ENCODE assay signal across 18 cellular contexts in the genomic region with DNA sequence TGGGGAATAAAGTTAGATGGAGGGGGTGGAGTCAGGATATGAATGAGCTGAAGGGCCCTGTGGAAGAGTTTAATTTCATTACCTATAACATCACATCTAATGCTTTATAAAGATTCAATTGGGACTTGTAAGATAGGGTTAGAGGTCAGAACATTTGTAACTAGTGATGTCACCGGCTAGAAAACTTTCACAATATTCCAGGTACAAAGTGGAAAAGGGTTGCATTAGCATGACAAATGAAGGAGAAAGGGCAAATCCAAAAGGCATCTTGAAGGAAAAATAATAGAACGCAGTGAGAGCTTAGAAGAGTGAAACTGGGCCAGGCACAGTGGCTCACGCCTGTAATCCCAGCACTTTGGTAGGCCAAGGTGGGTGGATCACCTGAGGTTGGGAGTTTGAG.
"Had no signal": no experiment of that assay in that cellular context is flagged by ENCODE, and none has a peak within 500 bp of the region (broad histone marks: within the 10 kb centered on the region; RNA-seq: fewer than 3 reads in every experiment).

No MANE protein-coding gene starts in this region.

- H3K27me3 ChIP-seq: ascending aorta, breast epithelium, hepatocyte, upper lobe of left lung had no signal

- H3K4me3 ChIP-seq: ascending aorta, breast epithelium, hepatocyte, lung, upper lobe of left lung had no signal

- H3K27me3 Mint-ChIP-seq: activated B cell treated with CpG ODN at 0.5 μM for 24 hours; activated CD4-positive, alpha-beta T cell treated with anti-CD3 and anti-CD28 coated beads, Interleukin-2, amount 10 ng/mL, durations not matched to agents 24 days and 14 days; activated CD8-positive, alpha-beta T cell treated with anti-CD3 and anti-CD28 coated beads for 36 hours; activated naive CD4-positive, alpha-beta T cell treated with anti-CD3 and anti-CD28 coated beads, Interleukin-2, amount 10 ng/mL, durations not matched to agents 7 days and 5 days; stimulated activated naive CD8-positive, alpha-beta T cell treated with anti-CD3 and anti-CD28 coated beads, Interleukin-15, Interleukin-2, amounts not matched to agents 100 ng/mL and 50 ng/mL, for 24 hours; T-cell had no signal

- DNase-seq: activated B cell treated with CpG ODN at 0.5 μM for 24 hours; activated CD4-positive, alpha-beta T cell treated with anti-CD3 and anti-CD28 coated beads, Interleukin-2, amount 10 ng/mL, durations not matched to agents 24 days and 14 days; activated CD8-positive, alpha-beta T cell treated with anti-CD3 and anti-CD28 coated beads for 36 hours; activated naive CD4-positive, alpha-beta T cell treated with anti-CD3 and anti-CD28 coated beads, Interleukin-2, amount 10 ng/mL, durations not matched to agents 7 days and 5 days; activated T-cell treated with anti-CD3 and anti-CD28 coated beads, Interleukin-2, amount 50 U/mL, for 1 hour; cerebellar nuclear complex; effector CD4-positive, alpha-beta T cell; retina; T-cell; T-helper 9 cell; upper lobe of left lung had no signal

- H3K27ac Mint-ChIP-seq: activated B cell treated with CpG ODN at 0.5 μM for 24 hours; activated CD4-positive, alpha-beta T cell treated with anti-CD3 and anti-CD28 coated beads, Interleukin-2, amount 10 ng/mL, durations not matched to agents 24 days and 14 days; activated CD8-positive, alpha-beta T cell treated with anti-CD3 and anti-CD28 coated beads for 36 hours; activated naive CD4-positive, alpha-beta T cell treated with anti-CD3 and anti-CD28 coated beads, Interleukin-2, amount 10 ng/mL, durations not matched to agents 7 days and 5 days; mesothelial cell of epicardium; T-cell had no signal

- ATAC-seq: activated CD8-positive, alpha-beta T cell treated with anti-CD3 and anti-CD28 coated beads for 36 hours; T-cell had no signal

- H3K36me3 ChIP-seq: breast epithelium, upper lobe of left lung had no signal

- H2AFZ ChIP-seq: hepatocyte had no signal

- H3K4me2 ChIP-seq: hepatocyte had no signal

- H3K27ac ChIP-seq: hepatocyte had no signal

- H3K9me3 Mint-ChIP-seq: activated B cell treated with CpG ODN at 0.5 μM for 24 hours; activated CD4-positive, alpha-beta T cell treated with anti-CD3 and anti-CD28 coated beads, Interleukin-2, amount 10 ng/mL, durations not matched to agents 24 days and 14 days; activated CD8-positive, alpha-beta T cell treated with anti-CD3 and anti-CD28 coated beads for 36 hours; activated naive CD4-positive, alpha-beta T cell treated with anti-CD3 and anti-CD28 coated beads, Interleukin-2, amount 10 ng/mL, durations not matched to agents 7 days and 5 days; mesothelial cell of epicardium; nephron; stimulated activated naive CD8-positive, alpha-beta T cell treated with anti-CD3 and anti-CD28 coated beads, Interleukin-15, Interleukin-2, amounts not matched to agents 100 ng/mL and 50 ng/mL, for 24 hours; T-cell had no signal

- H3K9me3 ChIP-seq: ascending aorta, breast epithelium, upper lobe of left lung had no signal

- H3K4me3 Mint-ChIP-seq: activated B cell treated with CpG ODN at 0.5 μM for 24 hours; activated CD4-positive, alpha-beta T cell treated with anti-CD3 and anti-CD28 coated beads, Interleukin-2, amount 10 ng/mL, durations not matched to agents 24 days and 14 days; activated CD8-positive, alpha-beta T cell treated with anti-CD3 and anti-CD28 coated beads for 36 hours; activated naive CD4-positive, alpha-beta T cell treated with anti-CD3 and anti-CD28 coated beads, Interleukin-2, amount 10 ng/mL, durations not matched to agents 7 days and 5 days; mesothelial cell of epicardium; nephron; stimulated activated naive CD8-positive, alpha-beta T cell treated with anti-CD3 and anti-CD28 coated beads, Interleukin-15, Interleukin-2, amounts not matched to agents 100 ng/mL and 50 ng/mL, for 24 hours; T-cell had no signal
